Comparison of ENCODE assay signal across 9 cellular contexts in the genomic region with DNA sequence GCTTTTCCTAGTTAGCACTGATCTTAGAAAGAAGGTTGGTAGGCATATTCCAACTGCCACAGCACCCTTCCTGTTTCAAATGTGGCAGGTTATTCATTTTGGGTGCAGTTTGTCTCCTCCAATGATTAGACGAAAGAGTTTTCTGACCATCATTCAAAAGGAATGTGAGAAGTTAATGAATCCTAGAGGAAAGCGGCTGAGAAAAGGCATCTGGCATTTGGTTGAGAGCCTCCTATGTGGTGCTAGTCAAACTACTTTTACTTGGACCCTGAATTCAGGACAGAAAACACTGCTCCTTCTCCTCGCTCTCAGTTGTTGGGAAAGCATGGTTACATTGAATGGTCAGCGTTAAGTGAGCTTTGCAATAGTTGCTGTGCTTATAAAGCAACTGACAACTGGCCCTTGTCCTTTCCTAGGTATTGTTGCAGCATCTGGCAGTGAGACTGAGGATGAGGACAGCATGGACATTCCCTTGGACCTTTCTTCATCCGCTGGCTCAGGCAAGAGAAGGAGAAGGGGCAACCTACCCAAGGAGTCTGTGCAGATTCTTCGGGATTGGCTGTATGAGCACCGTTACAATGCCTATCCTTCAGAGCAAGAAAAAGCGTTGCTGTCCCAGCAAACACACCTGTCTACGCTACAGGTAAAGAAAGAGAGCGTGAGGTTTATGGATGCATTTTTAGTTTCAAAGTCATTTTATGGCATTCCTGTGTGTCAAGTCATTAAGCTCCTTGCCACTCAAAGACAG. TPM values are rescaled to one million over a fixed set of nuclear protein-coding genes. Genes with fewer than 3 reads are reported as not detected.
DNase-seq lines count a peak whose midpoint lies in the region; TF ChIP-seq lines count a peak whose summit lies in the region.
"Had no signal": no experiment of that assay in that cellular context is flagged by ENCODE, and none has a peak within 500 bp of the region (broad histone marks: within the 10 kb centered on the region; RNA-seq: fewer than 3 reads in every experiment).

No MANE protein-coding gene starts in this region.

- no peaks in the 10 kb centered on the region for H3K9me3 ChIP-seq in prostate gland

- H3K27me3 ChIP-seq in prostate gland (replicated peaks; ENCODE audit: insufficient read depth) (no peaks in the 10 kb centered on the region), H7 (ENCODE audit: control insufficient read depth, insufficient read depth, low read length) (no peaks in the 10 kb centered on the region)

- no peak for TF ChIP-seq CTCF in RWPE1 (conservative IDR thresholded peaks at IDR 0.05; ENCODE audit: low read depth)
- no peak for TF ChIP-seq CTCF in fibroblast of pulmonary artery (IDR thresholded peaks at IDR 0.05; ENCODE audit: low read length, missing control alignments)
- no peak for TF ChIP-seq CTCF in prostate gland (IDR thresholded peaks at IDR 0.05)

- 40% methylated on average over 10 of the region's 10 CpGs for WGBS in prostate gland

- H3K27ac ChIP-seq in RWPE1 (peak overlapping the region; percentile 53), prostate gland (peak overlapping the region; percentile 99)

- H3K4me3 ChIP-seq in fibroblast of pulmonary artery (replicated peaks; ENCODE audit: low read depth, low read length): no peak overlapping the region
- H3K4me3 ChIP-seq in prostate gland: peak overlapping the region in 1 of 2 donors; percentile 0
- H3K4me3 ChIP-seq in H7 (ENCODE audit: insufficient read depth, low read depth, low read length): no peak overlapping the region

- H3K4me1 ChIP-seq in prostate gland (replicated peaks): peaks cover 28% of the 10 kb centered on the region

- POLR2A ChIA-PET in RWPE1 (lab: Yijun Ruan, JAX; ENCODE audit: low non-redundant PET): no interaction called here

- no peaks in the 10 kb centered on the region for H3K36me3 ChIP-seq in prostate gland
- H3K36me3 ChIP-seq in H7 (replicated peaks; ENCODE audit: control insufficient read depth, insufficient read depth, low read length): peaks cover 25% of the 10 kb centered on the region

- DNase-seq in DMS53 (lab: John Stamatoyannopoulos, UW) (peak; percentile 91), RWPE1 (ENCODE audit: low spot score) (no peak), fibroblast of pulmonary artery (ENCODE audit: low read depth) (peak; percentile 55), prostate gland (ENCODE audit: low spot score) (no peak), NCI-H187 (lab: John Stamatoyannopoulos, UW) (no peak), H7 (no peak), DMS 273 (lab: John Stamatoyannopoulos, UW; ENCODE audit: unreplicated experiment) (no peak), NCI-H2107 (lab: John Stamatoyannopoulos, UW) (no peak)
- DNase-seq: NCI-H187 treated with DMSO at 0.1 percent for 48 hours had no signal

- CTCF ChIA-PET in RWPE1 (lab: Yijun Ruan, JAX): interaction anchor here (0.7 kb wide), 1 partner anchor 239 kb away, joined by 3 read pairs; no protein-coding TSS in a partner anchor

- TF ChIP-seq POLR2A in prostate gland (IDR thresholded peaks at IDR 0.05): no peak

- intact Hi-C loops in prostate gland (cut with DNase I): no loop called here

RNA-seq across cellular contexts. Expression of gene TGIF1, which starts 6.1 kb away (rescaled TPM):
- 100 to 1,000 TPM; 124 to 151 TPM for total RNA-seq in prostate gland
- 329 and 333 TPM in 2 replicates for total RNA-seq in H7 (2014; rRNA removed; shearing (Covaris generic))

Comparison
In these comparisons a context has a peak if more than half of its experiments do, and no peak if none do; other contexts are left out.
1. DNase-seq: peak in DMS53 (single experiment) and fibroblast of pulmonary artery (single experiment); none in RWPE1 (single experiment), prostate gland (single experiment), NCI-H187 (0 of 2), H7 (single experiment), DMS 273 (single experiment) and NCI-H2107 (single experiment).